Comparison of ENCODE assay signal across 9 cellular contexts in genomic region chr1:62070384-62071011, GRCh38.
DNase-seq lines count a peak whose midpoint lies in the region; ATAC-seq and TF ChIP-seq lines count a peak whose summit lies in the region.
"Had no signal": no experiment of that assay in that cellular context is flagged by ENCODE, and none has a peak within 500 bp of the region (broad histone marks: within the 10 kb centered on the region; RNA-seq: fewer than 3 reads in every experiment).

No MANE protein-coding gene starts in this region.

- H3K36me3 Mint-ChIP-seq in T-helper 17 cell (ENCODE audit: low read depth) = no peaks in the 10 kb centered on the region

- H3K36me3 ChIP-seq in hepatocyte (replicated peaks; ENCODE audit: insufficient read depth, low read depth) = no peaks in the 10 kb centered on the region

- no peak overlapping the region for H3K4me2 ChIP-seq in hepatocyte

- H2AFZ ChIP-seq in hepatocyte = no peak overlapping the region

- no peaks in the 10 kb centered on the region for H4K20me1 ChIP-seq in hepatocyte (ENCODE audit: insufficient read depth, poor library complexity, severe bottlenecking)

- no peak overlapping the region for H3K27ac ChIP-seq in hepatocyte

- 76% methylated on average over 4 of the region's 4 CpGs for WGBS in hepatocyte (ENCODE audit: low lambda C conversion rate, missing lambda C conversion rate)

- H3K4me1 Mint-ChIP-seq in T-helper 17 cell = peaks cover 5% of the 10 kb centered on the region

- H3K9me3 ChIP-seq in T-helper 17 cell (ENCODE audit: control insufficient read depth, low read length, poor library complexity, severe bottlenecking) (no peaks in the 10 kb centered on the region), hepatocyte (ENCODE audit: low read depth) (no peaks in the 10 kb centered on the region)

- H3K79me2 ChIP-seq in hepatocyte = no peaks in the 10 kb centered on the region

- H3K4me1 ChIP-seq in hepatocyte (ENCODE audit: insufficient read depth) = no peaks in the 10 kb centered on the region

- peak; percentile 49 for TF ChIP-seq CTCF in AG09319 (IDR thresholded peaks at IDR 0.05; ENCODE audit: low read depth, low read length)
- TF ChIP-seq CTCF in GM12874 (IDR thresholded peaks at IDR 0.05; ENCODE audit: insufficient read depth, low read depth, low read length) = peak; percentile 23; the same call in 1 of the 2 replicates
- peak; percentile 53 for TF ChIP-seq CTCF in hepatocyte (IDR thresholded peaks at IDR 0.05; ENCODE audit: poor library complexity)

- no peak for DNase-seq in AG09319 (ENCODE audit: extremely low read depth, low read depth)
- DNase-seq in T-helper 17 cell = no peak
- DNase-seq in hepatocyte (ENCODE audit: low spot score) = no peak
- no peak for DNase-seq in ureter (ENCODE audit: low spot score)
- DNase-seq in MV-4-11 (lab: John Stamatoyannopoulos, UW) = no peak
- no peak for DNase-seq in ecto neural progenitor cell (ENCODE audit: low spot score)
- DNase-seq: mesendoderm had no signal

- H3K27ac Mint-ChIP-seq in T-helper 17 cell = peak overlapping the region; percentile 43

- no peak overlapping the region for H3K4me3 ChIP-seq in hepatocyte

- H3K27me3 Mint-ChIP-seq in T-helper 17 cell = no peaks in the 10 kb centered on the region

- no peaks in the 10 kb centered on the region for H3K9me2 ChIP-seq in hepatocyte (replicated peaks; ENCODE audit: insufficient read depth)

- H3K27me3 ChIP-seq in hepatocyte = no peaks in the 10 kb centered on the region

- H3K4me3 Mint-ChIP-seq in T-helper 17 cell = no peak overlapping the region

- ATAC-seq in T-helper 17 cell (no peak), GM21447 (IDR thresholded peaks at IDR 0.05; ENCODE audit: unreplicated experiment) (no peak)
